In genomic region chr9:134651226-134651905, GRCh38 we compare ENCODE assay signal across 18 cellular contexts. TPM values are rescaled to one million over a fixed set of nuclear protein-coding genes. Genes with fewer than 3 reads are reported as not detected.
A peak's percentile ranks its signal among the peaks of the same experiment; 100 is the strongest.
DNase-seq lines count a peak whose midpoint lies in the region; TF ChIP-seq lines count a peak whose summit lies in the region.
"Had no signal": no experiment of that assay in that cellular context is flagged by ENCODE, and none has a peak within 500 bp of the region (broad histone marks: within the 10 kb centered on the region; RNA-seq: fewer than 3 reads in every experiment).

No MANE protein-coding gene starts in this region.

- H3K27me3 ChIP-seq in H7 (ENCODE audit: control insufficient read depth, insufficient read depth, low read length) (no peaks in the 10 kb centered on the region), vagina (no peaks in the 10 kb centered on the region), uterus (no peaks in the 10 kb centered on the region)

- DNase-seq in H7 (peak; percentile 38), chondrocyte (ENCODE audit: low spot score) (peak; percentile 64), osteocyte (ENCODE audit: extremely low spot score, unreplicated experiment) (no peak), vagina (ENCODE audit: extremely low spot score in 2 of 2) (no peak), uterus (no peak)
- no peak for DNase-seq in effector CD8-positive, alpha-beta T cell (lab: John Stamatoyannopoulos, UW)
- DNase-seq in stimulated activated naive CD4-positive, alpha-beta T cell treated with Interleukin-2 at 50 U/mL for 16 hours (lab: John Stamatoyannopoulos, UW): no peak
- DNase-seq: AML-193; Caco-2; CD4-positive, CD25-positive, alpha-beta regulatory T cell; GDM1; KBM-7; NCI-H1694 treated with DMSO at 0.1 percent for 48 hours; NCI-H510A; NCI-H748 treated with DMSO at 0.1 percent for 48 hours; NK-92 treated with Interleukin-12 subunit alpha and Interleukin-12 subunit beta, amount 100 ng/mL, for 24 hours; Right ventricle myocardium superior had no signal

- H3K27me3 Mint-ChIP-seq in chondrocyte (ENCODE audit: low read depth): no peaks in the 10 kb centered on the region
- no peaks in the 10 kb centered on the region for H3K27me3 Mint-ChIP-seq in osteocyte (ENCODE audit: unreplicated experiment)
- H3K27me3 Mint-ChIP-seq: CD4-positive, CD25-positive, alpha-beta regulatory T cell had no signal

- H3K36me3 ChIP-seq in H7 (replicated peaks; ENCODE audit: control insufficient read depth, insufficient read depth, low read length): no peaks in the 10 kb centered on the region
- no peaks in the 10 kb centered on the region for H3K36me3 ChIP-seq in vagina
- H3K36me3 ChIP-seq in uterus: no peaks in the 10 kb centered on the region

- no peak overlapping the region for H3K4me3 ChIP-seq in H7 (ENCODE audit: insufficient read depth, low read depth, low read length)
- H3K4me3 ChIP-seq in vagina: no peak overlapping the region
- no peak overlapping the region for H3K4me3 ChIP-seq in uterus
- H3K4me3 ChIP-seq: SK-N-MC had no signal

- TF ChIP-seq CTCF in chondrocyte (IDR thresholded peaks at IDR 0.05) (no peak), osteocyte (IDR thresholded peaks at IDR 0.05) (no peak), vagina (IDR thresholded peaks at IDR 0.05) (no peak), uterus (IDR thresholded peaks at IDR 0.05) (no peak)

- H3K4me1 Mint-ChIP-seq in chondrocyte (ENCODE audit: low read depth) (peaks cover 71% of the 10 kb centered on the region), osteocyte (ENCODE audit: unreplicated experiment) (peaks cover 65% of the 10 kb centered on the region)

- H3K4me1 ChIP-seq in vagina (peaks cover 94% of the 10 kb centered on the region), uterus (peaks cover 9 to 54% of the 10 kb centered on the region in 2 donors)
- H3K4me1 ChIP-seq: Caco-2 had no signal

- no peaks in the 10 kb centered on the region for H3K9me3 Mint-ChIP-seq in chondrocyte (ENCODE audit: low read depth)
- H3K9me3 Mint-ChIP-seq in osteocyte (ENCODE audit: unreplicated experiment): no peaks in the 10 kb centered on the region
- H3K9me3 Mint-ChIP-seq: CD4-positive, CD25-positive, alpha-beta regulatory T cell had no signal

- peak overlapping the region; percentile 94 for H3K27ac Mint-ChIP-seq in chondrocyte (ENCODE audit: unreplicated experiment)
- H3K27ac Mint-ChIP-seq in osteocyte (ENCODE audit: unreplicated experiment): peak overlapping the region; percentile 86
- H3K27ac Mint-ChIP-seq: CD4-positive, CD25-positive, alpha-beta regulatory T cell had no signal

- H3K27ac ChIP-seq in vagina (peak overlapping the region; percentile 61), uterus (peak overlapping the region in 1 of 2 donors; percentile 75)
- H3K27ac ChIP-seq: SK-N-MC had no signal

- H3K9me3 ChIP-seq in vagina (no peaks in the 10 kb centered on the region), uterus (no peaks in the 10 kb centered on the region)
- H3K9me3 ChIP-seq: Caco-2 had no signal

- no peak for TF ChIP-seq POLR2A in vagina (IDR thresholded peaks at IDR 0.05)
- no peak for TF ChIP-seq POLR2A in uterus (IDR thresholded peaks at IDR 0.05)

- H3K36me3 Mint-ChIP-seq in chondrocyte (ENCODE audit: low read depth) (peaks cover 30% of the 10 kb centered on the region), osteocyte (ENCODE audit: unreplicated experiment) (peaks cover 25% of the 10 kb centered on the region)
- H3K36me3 Mint-ChIP-seq: CD4-positive, CD25-positive, alpha-beta regulatory T cell had no signal

- intact Hi-C loops in vagina (cut with DNase I) (no loop called here), uterus (cut with DNase I; ENCODE audit: low total_unique reads) (no loop called here)

- H3K4me3 Mint-ChIP-seq in chondrocyte (ENCODE audit: unreplicated experiment) (peak overlapping the region; percentile 41), osteocyte (ENCODE audit: unreplicated experiment) (no peak overlapping the region)
- H3K4me3 Mint-ChIP-seq: CD4-positive, CD25-positive, alpha-beta regulatory T cell had no signal

RNA-seq across cellular contexts. Expression of gene COL5A1, which starts 9.8 kb away (rescaled TPM):
- total RNA-seq in H7 (2014; rRNA removed; shearing (Covaris generic)): 10.1 and 11.3 TPM in 2 replicates
- 2,235 to 2,410 TPM (median 2,315 TPM) in 3 replicates for total RNA-seq in chondrocyte
- total RNA-seq in osteocyte: 1,552 and 1,672 TPM in 2 replicates
- 36.6 TPM for total RNA-seq in vagina
- 100 to 1,000 TPM in 2 of 4 donors, 10 to 100 TPM in 2; 21.2 to 604 (median 129) TPM for total RNA-seq in uterus

Comparison
In these comparisons a context has a peak if more than half of its experiments do, and no peak if none do; other contexts are left out.
1. DNase-seq: peak in H7 (single experiment) and chondrocyte (single experiment); none in osteocyte (single experiment), vagina (0 of 2), effector CD8-positive, alpha-beta T cell (single experiment), stimulated activated naive CD4-positive, alpha-beta T cell treated with Interleukin-2 at 50 U/mL for 16 hours (single experiment) and uterus (0 of 2).